Comparison of ENCODE assay signal across 8 cellular contexts in genomic region chr2:120231974-120232635, GRCh38. TPM values are rescaled to one million over a fixed set of nuclear protein-coding genes. Genes with fewer than 3 reads are reported as not detected.
DNase-seq lines count a peak whose midpoint lies in the region; ATAC-seq and TF ChIP-seq lines count a peak whose summit lies in the region.

No MANE protein-coding gene starts in this region.

- no peaks in the 10 kb centered on the region for H3K36me3 ChIP-seq in effector memory CD4-positive, alpha-beta T cell (ENCODE audit: control insufficient read depth, insufficient read depth, low read length)
- no peaks in the 10 kb centered on the region for H3K36me3 ChIP-seq in neutrophil
- H3K36me3 ChIP-seq in upper lobe of left lung, result no peaks in the 10 kb centered on the region

- TF ChIP-seq CTCF in neutrophil (IDR thresholded peaks at IDR 0.05) (no peak), upper lobe of left lung (IDR thresholded peaks at IDR 0.05) (no peak)

- peak overlapping the region; percentile 81 for H3K27ac ChIP-seq in effector memory CD4-positive, alpha-beta T cell (ENCODE audit: insufficient read depth, low read length, poor library complexity, severe bottlenecking)
- H3K27ac ChIP-seq in neutrophil (peak overlapping the region; percentile 86), upper lobe of left lung (peak overlapping the region; percentile 70 to 84 (median 80))

- H3K4me3 ChIP-seq in effector memory CD4-positive, alpha-beta T cell (ENCODE audit: insufficient read depth, low read depth, low read length, poor library complexity, severe bottlenecking), result peak overlapping the region; percentile 79
- H3K4me3 ChIP-seq in neutrophil (ENCODE audit: low read depth in 1 of 2, low read length in 1 of 2) (peak overlapping the region; percentile 59 to 62), upper lobe of left lung (peak overlapping the region; percentile 0 to 57 (median 43))

- peaks cover 12% of the 10 kb centered on the region for H3K4me1 ChIP-seq in effector memory CD4-positive, alpha-beta T cell (ENCODE audit: control insufficient read depth, insufficient read depth, low read length, poor library complexity, severe bottlenecking)
- H3K4me1 ChIP-seq in neutrophil (ENCODE audit: control insufficient read depth in 1 of 2, insufficient read depth in 1 of 2, low read depth in 1 of 2, low read length in 1 of 2) (peaks cover 21 to 24% of the 10 kb centered on the region in 2 experiments), upper lobe of left lung (peaks cover 6 to 22% (median 14%) of the 10 kb centered on the region in 4 donors)

- ATAC-seq in HG03175 (IDR thresholded peaks at IDR 0.05; ENCODE audit: unreplicated experiment) (peak; percentile 89), upper lobe of left lung (ENCODE audit: low FRiP score in 2 of 2) (peak; percentile 57 to 75)

- 21 to 29% methylated on average over 15 of the region's 15 CpGs for WGBS in upper lobe of left lung, 2 donors

- peak in 1 of 4 donors; percentile 36 for TF ChIP-seq POLR2A in upper lobe of left lung (IDR thresholded peaks at IDR 0.05)

- no peak for TF ChIP-seq EP300 in upper lobe of left lung (IDR thresholded peaks at IDR 0.05)

- DNase-seq in NK-92 treated with Interleukin-12 subunit alpha and Interleukin-12 subunit beta, amount 100 ng/mL, for 24 hours (lab: John Stamatoyannopoulos, UW), result peak; percentile 42
- DNase-seq in NK-92 (lab: John Stamatoyannopoulos, UW; ENCODE audit: unreplicated experiment), result no peak
- DNase-seq in activated CD4-positive, CD25-positive, alpha-beta regulatory T cell treated with anti-CD3 and anti-CD28 coated beads, Interleukin-2, amount 50 U/mL, for 16 hours (ENCODE audit: low read depth, low spot score), result peak; percentile 57
- DNase-seq in effector memory CD4-positive, alpha-beta T cell, result peak; percentile 36 to 51 (median 39)
- DNase-seq in upper lobe of left lung, result peak in 1 of 2 donors; percentile 61
- no peak for DNase-seq in cerebellum (ENCODE audit: low spot score)

- no peaks in the 10 kb centered on the region for H3K9me3 ChIP-seq in effector memory CD4-positive, alpha-beta T cell (ENCODE audit: control insufficient read depth, low read length)
- no peaks in the 10 kb centered on the region for H3K9me3 ChIP-seq in neutrophil
- no peaks in the 10 kb centered on the region for H3K9me3 ChIP-seq in upper lobe of left lung

- no peaks in the 10 kb centered on the region for H3K27me3 ChIP-seq in effector memory CD4-positive, alpha-beta T cell (replicated peaks; ENCODE audit: control insufficient read depth, insufficient read depth, low read length, poor library complexity, severe bottlenecking)
- H3K27me3 ChIP-seq in neutrophil, result peaks cover 14% of the 10 kb centered on the region
- no peaks in the 10 kb centered on the region for H3K27me3 ChIP-seq in upper lobe of left lung

RNA-seq across cellular contexts. Expression of gene TMEM185B, which starts 8.9 kb away (rescaled TPM):
- total RNA-seq in upper lobe of left lung (10 to 100 TPM; 15.3 to 29.3 (median 25.5) TPM), cerebellum (16.6 TPM)

RNA-seq across cellular contexts. Expression of gene RALB, which starts 20.5 kb away (rescaled TPM):
- total RNA-seq in upper lobe of left lung, result 10 to 100 TPM; 23.0 to 85.8 (median 46.5) TPM
- total RNA-seq in cerebellum, result 24.0 TPM

Comparison
In these comparisons a context has a peak if more than half of its experiments do, and no peak if none do; other contexts are left out.
1. DNase-seq: peak in NK-92 treated with Interleukin-12 subunit alpha and Interleukin-12 subunit beta, amount 100 ng/mL, for 24 hours (single experiment), activated CD4-positive, CD25-positive, alpha-beta regulatory T cell treated with anti-CD3 and anti-CD28 coated beads, Interleukin-2, amount 50 U/mL, for 16 hours (single experiment) and effector memory CD4-positive, alpha-beta T cell (3 of 3); none in NK-92 (single experiment) and cerebellum (single experiment).
2. Peak in every context shown above with its lines, with median percentiles within 50 percentile points of each other: H3K27ac ChIP-seq and H3K4me3 ChIP-seq.